In genomic region chr18:23977709-23978483, GRCh38 we compare ENCODE assay signal across 13 cellular contexts. TPM values are rescaled to one million over a fixed set of nuclear protein-coding genes. Genes with fewer than 3 reads are reported as not detected.
DNase-seq lines count a peak whose midpoint lies in the region; ATAC-seq and TF ChIP-seq lines count a peak whose summit lies in the region.
"Had no signal": no experiment of that assay in that cellular context is flagged by ENCODE, and none has a peak within 500 bp of the region (broad histone marks: within the 10 kb centered on the region; RNA-seq: fewer than 3 reads in every experiment).

No MANE protein-coding gene starts in this region.

- H3K27me3 Mint-ChIP-seq in activated CD4-positive, alpha-beta T cell treated with anti-CD3 and anti-CD28 coated beads, Interleukin-2, amount 10 ng/mL, durations not matched to agents 24 days and 14 days = peaks cover 31% of the 10 kb centered on the region
- no peaks in the 10 kb centered on the region for H3K27me3 Mint-ChIP-seq in GM23338 (ENCODE audit: insufficient read depth, low read depth, poor library complexity)
- H3K27me3 Mint-ChIP-seq in activated naive CD8-positive, alpha-beta T cell treated with anti-CD3 and anti-CD28 coated beads for 36 hours = no peaks in the 10 kb centered on the region
- peaks cover 0 to 32% (median 0%) of the 10 kb centered on the region in 5 donors for H3K27me3 Mint-ChIP-seq in naive thymus-derived CD4-positive, alpha-beta T cell

- H3K27ac Mint-ChIP-seq in activated CD4-positive, alpha-beta T cell treated with anti-CD3 and anti-CD28 coated beads, Interleukin-2, amount 10 ng/mL, durations not matched to agents 24 days and 14 days = no peak overlapping the region
- no peak overlapping the region for H3K27ac Mint-ChIP-seq in GM23338
- peak overlapping the region; percentile 57 for H3K27ac Mint-ChIP-seq in activated naive CD8-positive, alpha-beta T cell treated with anti-CD3 and anti-CD28 coated beads for 36 hours
- H3K27ac Mint-ChIP-seq in naive thymus-derived CD4-positive, alpha-beta T cell = peak overlapping the region; percentile 43 to 92 (median 77)
- H3K27ac Mint-ChIP-seq: neural progenitor cell had no signal

- H3K27ac ChIP-seq in GM23338 (ENCODE audit: low read depth) = no peak overlapping the region
- H3K27ac ChIP-seq in naive thymus-derived CD4-positive, alpha-beta T cell (ENCODE audit: low read depth, low read length) = no peak overlapping the region
- H3K27ac ChIP-seq: neural progenitor cell had no signal

- peaks cover 6% of the 10 kb centered on the region for H3K36me3 Mint-ChIP-seq in activated CD4-positive, alpha-beta T cell treated with anti-CD3 and anti-CD28 coated beads, Interleukin-2, amount 10 ng/mL, durations not matched to agents 24 days and 14 days (ENCODE audit: low read depth)
- H3K36me3 Mint-ChIP-seq in GM23338 (ENCODE audit: low read depth) = no peaks in the 10 kb centered on the region
- peaks cover 8% of the 10 kb centered on the region for H3K36me3 Mint-ChIP-seq in activated naive CD8-positive, alpha-beta T cell treated with anti-CD3 and anti-CD28 coated beads for 36 hours
- H3K36me3 Mint-ChIP-seq in naive thymus-derived CD4-positive, alpha-beta T cell = peaks cover 0 to 30% (median 4%) of the 10 kb centered on the region in 5 donors
- H3K36me3 Mint-ChIP-seq: neural progenitor cell had no signal

- peaks cover 7% of the 10 kb centered on the region; the same call in 1 of the 2 replicates for H3F3A ChIP-seq in GM23338 (replicated peaks; ENCODE audit: low read depth)

- H3K9me2 ChIP-seq in GM23338 (ENCODE audit: insufficient read depth) = 0 out of 2 replicates have a peak, but pooled peaks cover 2% of the 10 kb centered on the region

- no peaks in the 10 kb centered on the region for H3K9me3 ChIP-seq in naive thymus-derived CD4-positive, alpha-beta T cell (ENCODE audit: control insufficient read depth in 2 of 3, low read length in 3 of 3)

- no peaks in the 10 kb centered on the region for H3K36me3 ChIP-seq in GM23338 (ENCODE audit: insufficient read depth)
- no peaks in the 10 kb centered on the region for H3K36me3 ChIP-seq in naive thymus-derived CD4-positive, alpha-beta T cell (ENCODE audit: control insufficient read depth in 2 of 3, insufficient read depth in 3 of 3, low read length in 3 of 3)
- H3K36me3 ChIP-seq: neural progenitor cell had no signal

- H3K4me3 Mint-ChIP-seq in activated CD4-positive, alpha-beta T cell treated with anti-CD3 and anti-CD28 coated beads, Interleukin-2, amount 10 ng/mL, durations not matched to agents 24 days and 14 days = no peak overlapping the region
- H3K4me3 Mint-ChIP-seq in GM23338 = no peak overlapping the region
- no peak overlapping the region for H3K4me3 Mint-ChIP-seq in activated naive CD8-positive, alpha-beta T cell treated with anti-CD3 and anti-CD28 coated beads for 36 hours
- H3K4me3 Mint-ChIP-seq in naive thymus-derived CD4-positive, alpha-beta T cell = peak overlapping the region in 6 of 10 donors; percentile 30 to 51 (median 43)
- H3K4me3 Mint-ChIP-seq: neural progenitor cell had no signal

- H3K4me2 ChIP-seq in GM23338 = no peak overlapping the region
- H3K4me2 ChIP-seq: neural progenitor cell had no signal

- no peaks in the 10 kb centered on the region for H3K79me2 ChIP-seq in GM23338 (replicated peaks; ENCODE audit: insufficient read depth)

- POLR2A ChIA-PET in naive thymus-derived CD4-positive, alpha-beta T cell (lab: Charles Lee) = interaction anchor here (1.2 to 3.5 kb wide), 5 partner anchors 9 to 44 kb away, joined by 3 to 14 read pairs (median 4); no protein-coding TSS in a partner anchor

- intact Hi-C loops in activated CD4-positive, alpha-beta T cell treated with anti-CD3 and anti-CD28 coated beads, Interleukin-2, amount 10 ng/mL, durations not matched to agents 24 days and 14 days (cut with micrococcal nuclease) = no loop called here
- intact Hi-C loops in naive thymus-derived CD4-positive, alpha-beta T cell (cut with micrococcal nuclease) = loop anchor here in 1 of 2 donors (1.0 kb wide), 2 partner anchors 8 to 14 kb away; no protein-coding TSS in a partner anchor

- CTCF ChIA-PET in naive thymus-derived CD4-positive, alpha-beta T cell (lab: Charles Lee) = interaction anchor here (1.4 kb wide), 1 partner anchor 33 kb away, joined by 4 read pairs; no protein-coding TSS in a partner anchor

- DNase-seq in activated CD4-positive, alpha-beta T cell treated with anti-CD3 and anti-CD28 coated beads, Interleukin-2, amount 10 ng/mL, durations not matched to agents 24 days and 14 days = peak; percentile 66
- no peak for DNase-seq in activated CD4-positive, alpha-beta T cell treated with anti-CD3 and anti-CD28 coated beads, Interleukin-2, amount 50 U/mL, for 4 hours
- DNase-seq in GM23338 (ENCODE audit: low spot score) (no peak), NCI-H2196 (lab: John Stamatoyannopoulos, UW; ENCODE audit: unreplicated experiment) (no peak)
- DNase-seq in activated naive CD8-positive, alpha-beta T cell treated with anti-CD3 and anti-CD28 coated beads for 36 hours = no peak
- peak in 7 of 9 donors; percentile 50 to 73 (median 65) for DNase-seq in naive thymus-derived CD4-positive, alpha-beta T cell
- DNase-seq: activated CD4-positive, alpha-beta T cell treated with anti-CD3 and anti-CD28 coated beads for 48 hours; effector CD8-positive, alpha-beta T cell; left cardiac atrium; NCI-H1436 had no signal

- H3K4me3 ChIP-seq in GM23338 = no peak overlapping the region
- no peak overlapping the region for H3K4me3 ChIP-seq in naive thymus-derived CD4-positive, alpha-beta T cell (ENCODE audit: low read length)
- H3K4me3 ChIP-seq: neural progenitor cell had no signal

- no peaks in the 10 kb centered on the region for H4K20me1 ChIP-seq in GM23338 (replicated peaks; ENCODE audit: insufficient read depth)

- H3K27me3 ChIP-seq in GM23338 (ENCODE audit: insufficient read depth) = no peaks in the 10 kb centered on the region
- no peaks in the 10 kb centered on the region for H3K27me3 ChIP-seq in naive thymus-derived CD4-positive, alpha-beta T cell (ENCODE audit: control insufficient read depth in 2 of 2, insufficient read depth in 2 of 2, low read length in 2 of 2)
- H3K27me3 ChIP-seq: neural progenitor cell had no signal

- no peak for ATAC-seq in GM23338
- peak; percentile 87 for ATAC-seq in naive thymus-derived CD4-positive, alpha-beta T cell
- ATAC-seq in GM21423 (IDR thresholded peaks at IDR 0.05; ENCODE audit: unreplicated experiment) = no peak
- no peak for ATAC-seq in GM19351 (IDR thresholded peaks at IDR 0.05; ENCODE audit: unreplicated experiment)

- H3K9me3 Mint-ChIP-seq in activated CD4-positive, alpha-beta T cell treated with anti-CD3 and anti-CD28 coated beads, Interleukin-2, amount 10 ng/mL, durations not matched to agents 24 days and 14 days = peaks cover 14% of the 10 kb centered on the region
- no peaks in the 10 kb centered on the region; the same call in 2 of the 3 replicates for H3K9me3 Mint-ChIP-seq in GM23338
- peaks cover 12% of the 10 kb centered on the region for H3K9me3 Mint-ChIP-seq in activated naive CD8-positive, alpha-beta T cell treated with anti-CD3 and anti-CD28 coated beads for 36 hours
- peaks cover 0 to 18% (median 6%) of the 10 kb centered on the region in 11 donors for H3K9me3 Mint-ChIP-seq in naive thymus-derived CD4-positive, alpha-beta T cell

- peaks cover 19% of the 10 kb centered on the region for H3K4me1 ChIP-seq in GM23338 (ENCODE audit: insufficient read depth)
- H3K4me1 ChIP-seq in naive thymus-derived CD4-positive, alpha-beta T cell (ENCODE audit: control insufficient read depth in 2 of 2, insufficient read depth in 2 of 2, low read length in 2 of 2) = peaks cover 13 to 19% of the 10 kb centered on the region in 2 donors

- peaks cover 10% of the 10 kb centered on the region for H3K4me1 Mint-ChIP-seq in activated CD4-positive, alpha-beta T cell treated with anti-CD3 and anti-CD28 coated beads, Interleukin-2, amount 10 ng/mL, durations not matched to agents 24 days and 14 days
- H3K4me1 Mint-ChIP-seq in GM23338 = peaks cover 15% of the 10 kb centered on the region
- peaks cover 24% of the 10 kb centered on the region for H3K4me1 Mint-ChIP-seq in activated naive CD8-positive, alpha-beta T cell treated with anti-CD3 and anti-CD28 coated beads for 36 hours
- peaks cover 15 to 43% (median 30%) of the 10 kb centered on the region in 7 donors for H3K4me1 Mint-ChIP-seq in naive thymus-derived CD4-positive, alpha-beta T cell

- no peak for TF ChIP-seq CTCF in GM23338 (conservative IDR thresholded peaks at IDR 0.05; ENCODE audit: low read depth in 2 of 2)

- peak overlapping the region; percentile 52; the same call in 1 of the 2 replicates for H2AFZ ChIP-seq in GM23338
- H2AFZ ChIP-seq: neural progenitor cell had no signal

TF ChIP-seq in GM23338, 12 proteins besides CTCF, POLR2A, EP300 and RAD21 (continues in another document):
- TF ChIP-seq ZNF331 (CRISPR knock-in tag; IDR thresholded peaks at IDR 0.05; ENCODE audit: low read depth) = no peak
- TF ChIP-seq ZNF114 (CRISPR knock-in tag; IDR thresholded peaks at IDR 0.05) = no peak
- TF ChIP-seq JUNB (IDR thresholded peaks at IDR 0.05; ENCODE audit: unreplicated experiment) = no peak

RNA-seq across cellular contexts. Expression of gene TTC39C, which starts 36.7 kb away (rescaled TPM):
- total RNA-seq in activated CD4-positive, alpha-beta T cell treated with anti-CD3 and anti-CD28 coated beads, Interleukin-2, amount 10 ng/mL, durations not matched to agents 24 days and 14 days = 28.8 and 29.2 TPM in 2 replicates
- total RNA-seq in GM23338 (2014; rRNA removed; shearing (Covaris generic)) = 108 and 136 TPM in 2 replicates
- 69.2 and 69.4 TPM in 2 replicates for polyA plus RNA-seq in GM23338 (2016; fragmentation: Nextera tagmentation; extraction: Ambion mirVana)
- 10 to 100 TPM; 43.8 to 45.3 TPM for total RNA-seq in activated naive CD8-positive, alpha-beta T cell treated with anti-CD3 and anti-CD28 coated beads for 36 hours
- 10 to 100 TPM; 84.1 to 98.8 (median 91.4) TPM for total RNA-seq in naive thymus-derived CD4-positive, alpha-beta T cell
- polyA plus RNA-seq in naive thymus-derived CD4-positive, alpha-beta T cell = 10 to 100 TPM; 51.4 to 71.2 TPM

Comparison
In these comparisons a context has a peak if more than half of its experiments do, and no peak if none do; other contexts are left out.
1. DNase-seq: peak in activated CD4-positive, alpha-beta T cell treated with anti-CD3 and anti-CD28 coated beads, Interleukin-2, amount 10 ng/mL, durations not matched to agents 24 days and 14 days (single experiment) and naive thymus-derived CD4-positive, alpha-beta T cell (7 of 9); none in activated CD4-positive, alpha-beta T cell treated with anti-CD3 and anti-CD28 coated beads, Interleukin-2, amount 50 U/mL, for 4 hours (0 of 2), GM23338 (single experiment), activated naive CD8-positive, alpha-beta T cell treated with anti-CD3 and anti-CD28 coated beads for 36 hours (single experiment) and NCI-H2196 (single experiment).
2. H3K27ac Mint-ChIP-seq: peak in activated naive CD8-positive, alpha-beta T cell treated with anti-CD3 and anti-CD28 coated beads for 36 hours (single experiment) and naive thymus-derived CD4-positive, alpha-beta T cell (9 of 9); none in activated CD4-positive, alpha-beta T cell treated with anti-CD3 and anti-CD28 coated beads, Interleukin-2, amount 10 ng/mL, durations not matched to agents 24 days and 14 days (single experiment) and GM23338 (single experiment).
3. H3K4me3 Mint-ChIP-seq: peak in naive thymus-derived CD4-positive, alpha-beta T cell (6 of 10); none in activated CD4-positive, alpha-beta T cell treated with anti-CD3 and anti-CD28 coated beads, Interleukin-2, amount 10 ng/mL, durations not matched to agents 24 days and 14 days (single experiment), GM23338 (single experiment) and activated naive CD8-positive, alpha-beta T cell treated with anti-CD3 and anti-CD28 coated beads for 36 hours (single experiment).